ENCODE assay signal across 17 cellular contexts in the genomic region with DNA sequence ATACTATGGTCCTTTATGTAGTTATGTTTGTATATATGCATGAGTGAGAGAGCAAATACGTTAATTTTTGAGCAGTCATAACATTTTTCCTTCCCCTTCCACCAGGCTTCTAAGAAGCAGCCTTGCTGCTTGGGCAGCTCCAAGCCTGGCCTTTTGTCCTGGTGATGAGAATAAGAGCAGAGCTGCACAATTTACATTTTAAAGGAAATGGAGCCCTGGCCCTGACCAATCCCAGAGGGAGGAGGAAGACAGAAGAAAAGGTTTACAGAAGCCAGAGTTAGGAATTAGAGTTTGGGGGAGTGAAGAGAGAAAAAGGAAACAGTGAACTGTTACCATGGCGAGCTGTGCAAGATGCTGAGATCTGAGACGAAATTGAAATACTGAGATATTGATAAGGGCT. TPM values are rescaled to one million over a fixed set of nuclear protein-coding genes. Genes with fewer than 3 reads are reported as not detected.
"Had no signal": no experiment of that assay in that cellular context is flagged by ENCODE, and none has a peak within 500 bp of the region (broad histone marks: within the 10 kb centered on the region; RNA-seq: fewer than 3 reads in every experiment).

No MANE protein-coding gene starts in this region.

- H3K4me1 Mint-ChIP-seq: activated naive CD8-positive, alpha-beta T cell treated with anti-CD3 and anti-CD28 coated beads, Interleukin-2, amount 50 U/mL, for 24 hours; memory B cell had no signal

- H3K27me3 ChIP-seq: gastrocnemius medialis, heart right ventricle, spleen, stomach, testis, upper lobe of right lung had no signal

- H3K36me3 ChIP-seq: gastrocnemius medialis, heart right ventricle, spleen, stomach, upper lobe of right lung had no signal

- DNase-seq: activated CD4-positive, alpha-beta T cell treated with anti-CD3 and anti-CD28 coated beads, Interleukin-2, amount 50 U/mL, for 4 hours; activated naive CD4-positive, alpha-beta T cell treated with anti-CD3 and anti-CD28 coated beads for 36 hours; activated naive CD8-positive, alpha-beta T cell treated with anti-CD3 and anti-CD28 coated beads, Interleukin-2, amount 50 U/mL, for 24 hours; dermis blood vessel endothelial cell; erythroblast; gastrocnemius medialis; heart right ventricle; kidney; left ventricle myocardium superior; spleen; stimulated activated CD4-positive, alpha-beta T cell treated with anti-CD3 and anti-CD28 coated beads, Interleukin-1b, Interleukin-23, amount 100 ng/mL, for 48 hours; stomach; testis; upper lobe of right lung had no signal

- H3K27me3 Mint-ChIP-seq: activated naive CD8-positive, alpha-beta T cell treated with anti-CD3 and anti-CD28 coated beads, Interleukin-2, amount 50 U/mL, for 24 hours; memory B cell had no signal

- H3K4me1 ChIP-seq: gastrocnemius medialis, heart right ventricle, spleen, stomach, testis, upper lobe of right lung had no signal

- H3K4me3 ChIP-seq: gastrocnemius medialis, heart right ventricle, spleen, stomach, testis, upper lobe of right lung had no signal

- H3K36me3 Mint-ChIP-seq: memory B cell had no signal

- H3K27ac ChIP-seq: gastrocnemius medialis, heart right ventricle, spleen, stomach, testis, upper lobe of right lung had no signal

- H3K27ac Mint-ChIP-seq: activated naive CD4-positive, alpha-beta T cell treated with anti-CD3 and anti-CD28 coated beads for 36 hours; activated naive CD8-positive, alpha-beta T cell treated with anti-CD3 and anti-CD28 coated beads, Interleukin-2, amount 50 U/mL, for 24 hours; activated T-helper 2 cell treated with anti-CD3 and anti-CD28 coated beads, Interferon-gamma antibody, Interleukin-2, Interleukin-4, amounts not matched to agents 10 μg/mL and 5 μg/mL and 100 μg/mL, durations not matched to agents 14 hours and 24 hours and 36 hours; memory B cell; natural killer cell treated with Interleukin-12 subunit alpha and Interleukin-12 subunit beta and Interleukin-15 and Interleukin-18, amount 100 ng/mL, for 72 hours had no signal

- H3K4me3 Mint-ChIP-seq: activated naive CD4-positive, alpha-beta T cell treated with anti-CD3 and anti-CD28 coated beads for 36 hours; activated naive CD8-positive, alpha-beta T cell treated with anti-CD3 and anti-CD28 coated beads, Interleukin-2, amount 50 U/mL, for 24 hours; memory B cell; natural killer cell treated with Interleukin-12 subunit alpha and Interleukin-12 subunit beta and Interleukin-15 and Interleukin-18, amount 100 ng/mL, for 72 hours had no signal

- H3K9me3 ChIP-seq: gastrocnemius medialis, testis, upper lobe of right lung had no signal

RNA-seq across cellular contexts. Expression of a gene that starts 25.3 kb away (rescaled TPM):
- total RNA-seq: activated naive CD4-positive, alpha-beta T cell treated with anti-CD3 and anti-CD28 coated beads for 36 hours; activated T-helper 2 cell treated with anti-CD3 and anti-CD28 coated beads, Interferon-gamma antibody, Interleukin-2, Interleukin-4, amounts not matched to agents 10 μg/mL and 5 μg/mL and 100 μg/mL, durations not matched to agents 14 hours and 24 hours and 36 hours had no signal
